ENCODE assay signal across 9 cellular contexts in genomic region chr12:76820888-76821482, GRCh38. TPM values are rescaled to one million over a fixed set of nuclear protein-coding genes. Genes with fewer than 3 reads are reported as not detected.
DNase-seq lines count a peak whose midpoint lies in the region; ATAC-seq, FAIRE-seq and TF ChIP-seq lines count a peak whose summit lies in the region.
"Had no signal": no experiment of that assay in that cellular context is flagged by ENCODE, and none has a peak within 500 bp of the region (broad histone marks: within the 10 kb centered on the region; RNA-seq: fewer than 3 reads in every experiment).

No MANE protein-coding gene starts in this region.

- dilution Hi-C loops in keratinocyte (cut with MboI; ENCODE audit: extremely low pct_ligation_motif_present, low sequenced_read_pairs), result no loop called here

- CTCF ChIA-PET in activated CD4-positive, alpha-beta T cell treated with anti-CD3 and anti-CD28 coated beads for 36 hours (lab: Charles Lee), result interaction anchor here (0.6 to 1.0 kb wide), 5 partner anchors 26 to 260 kb away, joined by 3 to 4 read pairs (median 3); no protein-coding TSS in a partner anchor

- no peaks in the 10 kb centered on the region for H4K20me1 ChIP-seq in keratinocyte (ENCODE audit: control insufficient read depth, extremely low read depth, insufficient read depth, low read length)

- no peak overlapping the region for H3K9ac ChIP-seq in keratinocyte (ENCODE audit: control insufficient read depth, extremely low read depth, insufficient read depth, low read length)

- H3K9me1 ChIP-seq in keratinocyte (ENCODE audit: control insufficient read depth, extremely low read depth, insufficient read depth, low read length), result no peaks in the 10 kb centered on the region

- peak; percentile 57 to 77 (median 73) for TF ChIP-seq CTCF in keratinocyte (optimal IDR thresholded peaks at IDR 0.05 in 1 of 3, IDR thresholded peaks at IDR 0.05 in 1 of 3, conservative IDR thresholded peaks at IDR 0.05 in 1 of 3; ENCODE audit: extremely low read depth in 1 of 3, insufficient read depth in 2 of 3, low read length in 3 of 3)

- no peak for ATAC-seq in activated CD4-positive, alpha-beta T cell treated with anti-CD3 and anti-CD28 coated beads for 36 hours
- ATAC-seq in HG03469 (IDR thresholded peaks at IDR 0.05; ENCODE audit: unreplicated experiment), result no peak

- POLR2A ChIA-PET in activated CD4-positive, alpha-beta T cell treated with anti-CD3 and anti-CD28 coated beads for 36 hours (lab: Charles Lee), result no interaction called here

- H3K79me2 ChIP-seq in keratinocyte (ENCODE audit: control insufficient read depth, insufficient read depth, low read length), result no peaks in the 10 kb centered on the region

- H3K4me2 ChIP-seq in keratinocyte (ENCODE audit: control insufficient read depth, extremely low read depth, insufficient read depth, low read depth, low read length), result no peak overlapping the region

- H3K9me3 ChIP-seq in keratinocyte (ENCODE audit: control insufficient read depth, low read depth, low read length), result no peaks in the 10 kb centered on the region
- H3K9me3 ChIP-seq: SJSA1 had no signal

- no peak overlapping the region for H3K27ac ChIP-seq in keratinocyte (ENCODE audit: control insufficient read depth, insufficient read depth, low read length)
- H3K27ac ChIP-seq: SJSA1 had no signal

- no peaks in the 10 kb centered on the region for H3K36me3 ChIP-seq in keratinocyte (ENCODE audit: control insufficient read depth in 2 of 2, extremely low read depth in 1 of 2, insufficient read depth in 2 of 2, low read length in 2 of 2)

- FAIRE-seq in keratinocyte (lab: Jason Lieb, UNC), result peak; percentile 71

- H3K27me3 ChIP-seq in keratinocyte (ENCODE audit: control insufficient read depth, extremely low read depth, insufficient read depth, low read length), result no peaks in the 10 kb centered on the region
- H3K27me3 ChIP-seq: SJSA1 had no signal

- H3K4me3 Mint-ChIP-seq in activated CD4-positive, alpha-beta T cell treated with anti-CD3 and anti-CD28 coated beads for 36 hours, result no peak overlapping the region

- no peaks in the 10 kb centered on the region for H3K4me1 Mint-ChIP-seq in activated CD4-positive, alpha-beta T cell treated with anti-CD3 and anti-CD28 coated beads for 36 hours

- H3K9me3 Mint-ChIP-seq in activated CD4-positive, alpha-beta T cell treated with anti-CD3 and anti-CD28 coated beads for 36 hours (ENCODE audit: low read depth), result no peaks in the 10 kb centered on the region

- H2AFZ ChIP-seq in keratinocyte (ENCODE audit: control insufficient read depth, low read length), result no peak overlapping the region

- peaks cover 6% of the 10 kb centered on the region for H3K36me3 Mint-ChIP-seq in activated CD4-positive, alpha-beta T cell treated with anti-CD3 and anti-CD28 coated beads for 36 hours (ENCODE audit: low read depth)

- no peak overlapping the region for H3K27ac Mint-ChIP-seq in activated CD4-positive, alpha-beta T cell treated with anti-CD3 and anti-CD28 coated beads for 36 hours

- H3K4me1 ChIP-seq in keratinocyte (ENCODE audit: control insufficient read depth, extremely low read depth, insufficient read depth, low read length), result no peaks in the 10 kb centered on the region
- H3K4me1 ChIP-seq: SJSA1 had no signal

- H3K27me3 Mint-ChIP-seq in activated CD4-positive, alpha-beta T cell treated with anti-CD3 and anti-CD28 coated beads for 36 hours, result no peaks in the 10 kb centered on the region

- no peak overlapping the region for H3K4me3 ChIP-seq in keratinocyte (ENCODE audit: control insufficient read depth in 2 of 3, extremely low read depth in 1 of 3, insufficient read depth in 2 of 3, low read depth in 1 of 3, low read length in 3 of 3)
- H3K4me3 ChIP-seq: SJSA1 had no signal

- intact Hi-C loops in activated CD4-positive, alpha-beta T cell treated with anti-CD3 and anti-CD28 coated beads for 36 hours (cut with DNase I, micrococcal nuclease), result no loop called here

- DNase-seq in DMS53 (lab: John Stamatoyannopoulos, UW) (peak; percentile 59), HuH-7.5 (ENCODE audit: low spot score) (peak; percentile 38), amniotic epithelial cell (ENCODE audit: low read depth) (peak; percentile 25), keratinocyte (ENCODE audit: low read depth, low spot score) (no peak)
- no peak for DNase-seq in activated CD4-positive, alpha-beta T cell treated with anti-CD3 and anti-CD28 coated beads for 48 hours
- DNase-seq in activated CD4-positive, alpha-beta T cell treated with anti-CD3 and anti-CD28 coated beads for 36 hours, result no peak
- no peak for DNase-seq in activated T-cell treated with anti-CD3 and anti-CD28 coated beads, Interleukin-2, amount 50 U/mL, for 48 hours

RNA-seq across cellular contexts. Expression of gene ZDHHC17, which starts 57.1 kb away (rescaled TPM):
- 14.0 to 28.2 TPM (median 27.8 TPM) in 3 replicates for polyA plus RNA-seq in keratinocyte
- 10.3 TPM for polyA plus RNA-seq in keratinocyte (2011; ENCODE audit: low read depth)
- 4.5 and 9.4 TPM in 2 replicates for polyA plus RNA-seq in keratinocyte (2011; cell fraction: cytosol; rRNA removed)
- 51.3 and 56.0 TPM in 2 replicates for polyA plus RNA-seq in keratinocyte (2011; cell fraction: nucleus; rRNA removed)
- 7.1 and 9.0 TPM in 2 replicates for polyA plus RNA-seq in keratinocyte (2012; ENCODE audit: low replicate concordance)
- polyA minus RNA-seq in keratinocyte, result 25.4 to 116 TPM (median 61.2 TPM) in 3 replicates
- polyA minus RNA-seq in keratinocyte (2011; cell fraction: cytosol; rRNA and poly(A)+ RNA removed), result 10.7 TPM
- 52.9 and 102 TPM in 2 replicates for polyA minus RNA-seq in keratinocyte (2011; cell fraction: nucleus; rRNA and poly(A)+ RNA removed)
- total RNA-seq in activated CD4-positive, alpha-beta T cell treated with anti-CD3 and anti-CD28 coated beads for 36 hours, result 10 to 100 TPM; 17.6 to 22.7 TPM

RNA-seq across cellular contexts. Expression of gene CSRP2, which starts 57.8 kb away (rescaled TPM):
- 50.2 to 76.5 TPM (median 74.9 TPM) in 3 replicates for polyA plus RNA-seq in keratinocyte
- polyA plus RNA-seq in keratinocyte (2011; ENCODE audit: low read depth), result 41.7 TPM
- polyA plus RNA-seq in keratinocyte (2011; cell fraction: cytosol; rRNA removed), result 52.2 and 74.0 TPM in 2 replicates
- polyA plus RNA-seq in keratinocyte (2011; cell fraction: nucleus; rRNA removed), result 51.8 and 58.8 TPM in 2 replicates
- 52.3 and 148 TPM in 2 replicates for polyA plus RNA-seq in keratinocyte (2012; ENCODE audit: low replicate concordance)
- 14.1 to 29.1 TPM (median 28.9 TPM) in 3 replicates for polyA minus RNA-seq in keratinocyte
- polyA minus RNA-seq in keratinocyte (2011; cell fraction: cytosol; rRNA and poly(A)+ RNA removed), result 18.0 TPM
- polyA minus RNA-seq in keratinocyte (2011; cell fraction: nucleus; rRNA and poly(A)+ RNA removed), result 17.1 and 24.5 TPM in 2 replicates
- 1 to 10 TPM; 1.8 to 2.0 TPM for total RNA-seq in activated CD4-positive, alpha-beta T cell treated with anti-CD3 and anti-CD28 coated beads for 36 hours

Comparison
In these comparisons a context has a peak if more than half of its experiments do, and no peak if none do; other contexts are left out.
1. DNase-seq: peak in DMS53 (single experiment), HuH-7.5 (single experiment) and amniotic epithelial cell (single experiment); none in keratinocyte (single experiment), activated CD4-positive, alpha-beta T cell treated with anti-CD3 and anti-CD28 coated beads for 48 hours (single experiment), activated CD4-positive, alpha-beta T cell treated with anti-CD3 and anti-CD28 coated beads for 36 hours (single experiment) and activated T-cell treated with anti-CD3 and anti-CD28 coated beads, Interleukin-2, amount 50 U/mL, for 48 hours (0 of 2).